Comparison of ENCODE assay signal across 8 cellular contexts in genomic region chr4:113979973-113980615, GRCh38. TPM values are rescaled to one million over a fixed set of nuclear protein-coding genes. Genes with fewer than 3 reads are reported as not detected.
DNase-seq lines count a peak whose midpoint lies in the region; ATAC-seq and TF ChIP-seq lines count a peak whose summit lies in the region.

No MANE protein-coding gene starts in this region.

- H3K4me3 ChIP-seq in WERI-Rb-1 (ENCODE audit: low read depth, low read length) (peak overlapping the region; percentile 49), fibroblast of the aortic adventitia (ENCODE audit: low read depth, low read length) (peak overlapping the region; percentile 80), parathyroid adenoma (ENCODE audit: low read depth, low read length) (peak overlapping the region; percentile 50)

- H3K9me3 ChIP-seq in ES-I3 (ENCODE audit: control insufficient read depth, insufficient read depth, low read length), result peaks cover 4% of the 10 kb centered on the region; the same call in 1 of the 2 replicates
- H3K9me3 ChIP-seq in WERI-Rb-1 (ENCODE audit: severe bottlenecking), result no peaks in the 10 kb centered on the region
- H3K9me3 ChIP-seq in parathyroid adenoma (ENCODE audit: control insufficient read depth, low read length), result no peaks in the 10 kb centered on the region

- POLR2A ChIA-PET in HEK293T (lab: Yijun Ruan, JAX), result interaction anchor here (1.0 to 1.2 kb wide), 2 partner anchors 21 to 23 kb away, joined by 3 read pairs; no protein-coding TSS in a partner anchor

- peak overlapping the region; percentile 72 for H3K9ac ChIP-seq in ES-I3 (ENCODE audit: low read depth, low read length)
- H3K9ac ChIP-seq in parathyroid adenoma, result no peak overlapping the region

- H3K79me2 ChIP-seq in parathyroid adenoma, result no peaks in the 10 kb centered on the region

- CTCF ChIA-PET in HEK293T (lab: Yijun Ruan, JAX), result interaction anchor here (0.7 kb wide), 1 partner anchor 495 kb away, joined by 6 read pairs; no protein-coding TSS in a partner anchor

- H3K27ac ChIP-seq in WERI-Rb-1 (no peak overlapping the region), parathyroid adenoma (no peak overlapping the region)

- peak overlapping the region; percentile 56 for H2AFZ ChIP-seq in parathyroid adenoma

- H3K27me3 ChIP-seq in WERI-Rb-1 (ENCODE audit: insufficient read depth, low read depth, severe bottlenecking) (peaks cover 13% of the 10 kb centered on the region), parathyroid adenoma (ENCODE audit: control insufficient read depth, insufficient read depth, low read length) (no peaks in the 10 kb centered on the region)

- TF ChIP-seq CTCF in WERI-Rb-1 (IDR thresholded peaks at IDR 0.05; ENCODE audit: low read depth, low read length), result no peak
- TF ChIP-seq CTCF in fibroblast of the aortic adventitia (IDR thresholded peaks at IDR 0.05; ENCODE audit: insufficient read depth, low read length), result no peak
- no peak for TF ChIP-seq CTCF in parathyroid adenoma (IDR thresholded peaks at IDR 0.05)

- peaks cover 11% of the 10 kb centered on the region; the same call in 1 of the 2 replicates for H3K4me1 ChIP-seq in ES-I3 (ENCODE audit: insufficient read depth, low read length)
- H3K4me1 ChIP-seq in parathyroid adenoma, result no peaks in the 10 kb centered on the region

- peak overlapping the region; percentile 86 for H3K4me2 ChIP-seq in parathyroid adenoma (ENCODE audit: low read length)

- H3K36me3 ChIP-seq in ES-I3 (ENCODE audit: insufficient read depth, low read length) (no peaks in the 10 kb centered on the region), WERI-Rb-1 (no peaks in the 10 kb centered on the region), parathyroid adenoma (ENCODE audit: control insufficient read depth, insufficient read depth, low read length) (no peaks in the 10 kb centered on the region)

- no peak for ATAC-seq in HG03378 (IDR thresholded peaks at IDR 0.05; ENCODE audit: unreplicated experiment)
- no peak for ATAC-seq in HG02610 (IDR thresholded peaks at IDR 0.05; ENCODE audit: unreplicated experiment)
- no peak for ATAC-seq in GM21447 (IDR thresholded peaks at IDR 0.05; ENCODE audit: unreplicated experiment)

- DNase-seq in WERI-Rb-1 (no peak), fibroblast of the aortic adventitia (ENCODE audit: low read depth) (peak; percentile 62), HEK293T (ENCODE audit: extremely low spot score) (no peak)

TF ChIP-seq in HEK293T, 16 proteins besides CTCF, POLR2A, EP300 and RAD21:
- TF ChIP-seq ELF4 (IDR thresholded peaks at IDR 0.05), result no peak
- no peak for TF ChIP-seq FOXK2 (IDR thresholded peaks at IDR 0.05)
- no peak for TF ChIP-seq BHLHE40 (IDR thresholded peaks at IDR 0.05; ENCODE audit: borderline replicate concordance)
- no peak for TF ChIP-seq SP1 (IDR thresholded peaks at IDR 0.05)
- TF ChIP-seq FOXM1 (IDR thresholded peaks at IDR 0.05; ENCODE audit: borderline replicate concordance), result no peak
- no peak for TF ChIP-seq NFRKB (IDR thresholded peaks at IDR 0.05)
- no peak for TF ChIP-seq LEF1 (IDR thresholded peaks at IDR 0.05; ENCODE audit: borderline replicate concordance)
- no peak for TF ChIP-seq CTBP1 (IDR thresholded peaks at IDR 0.05; ENCODE audit: borderline replicate concordance)
- no peak for TF ChIP-seq PKNOX1 (IDR thresholded peaks at IDR 0.05)
- no peak for TF ChIP-seq FOXA1 (IDR thresholded peaks at IDR 0.05)
- no peak for TF ChIP-seq L3MBTL2 (conservative IDR thresholded peaks at IDR 0.05)
- no peak for TF ChIP-seq ZNF384 (IDR thresholded peaks at IDR 0.05)
- no peak for TF ChIP-seq TARDBP (IDR thresholded peaks at IDR 0.05)
- no peak for TF ChIP-seq HDGF (IDR thresholded peaks at IDR 0.05; ENCODE audit: borderline replicate concordance)
- TF ChIP-seq SUZ12 (IDR thresholded peaks at IDR 0.05), result no peak
- no peak for TF ChIP-seq ARNT (IDR thresholded peaks at IDR 0.05)

RNA-seq across cellular contexts. Expression of gene ARSJ, which starts 0.6 kb away (rescaled TPM):
- 12.4 and 23.8 TPM in 2 replicates for total RNA-seq in fibroblast of the aortic adventitia (ENCODE audit: low replicate concordance)
